Comparison of ENCODE assay signal across 25 cellular contexts in the genomic region with DNA sequence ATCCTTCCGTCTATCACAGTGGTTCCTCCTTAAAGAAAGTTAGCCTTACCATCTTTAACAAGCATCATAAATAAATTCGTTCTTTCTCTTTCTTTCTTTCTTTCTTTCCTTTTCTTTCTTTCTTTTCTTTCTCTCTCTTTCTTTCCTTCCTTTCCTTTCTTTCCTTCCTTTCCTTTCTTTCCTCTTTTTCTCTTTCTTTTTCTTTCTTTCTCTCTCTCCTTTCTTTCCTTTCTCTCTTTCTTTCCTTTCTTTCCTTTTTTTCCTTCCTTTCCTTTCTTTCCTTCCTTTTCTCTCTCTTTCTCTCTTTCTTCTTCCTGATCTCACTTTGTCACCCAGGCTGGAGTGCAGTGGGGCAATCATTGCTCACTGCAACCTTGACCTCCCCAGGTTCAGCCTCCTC.
"Had no signal": no experiment of that assay in that cellular context is flagged by ENCODE, and none has a peak within 500 bp of the region (broad histone marks: within the 10 kb centered on the region; RNA-seq: fewer than 3 reads in every experiment).

No MANE protein-coding gene starts in this region.

- ATAC-seq: heart left ventricle; left colon; left lung; naive thymus-derived CD8-positive, alpha-beta T cell; right cardiac atrium; sciatic nerve; stimulated activated effector memory CD8-positive, alpha-beta T cell treated with anti-CD3 and anti-CD28 coated beads, Interleukin-12 subunit alpha, Interleukin-12 subunit beta, amount 100 ng/mL, for 72 hours; upper lobe of right lung had no signal

- H3K9me3 ChIP-seq: heart left ventricle, left lung, lower lobe of right lung, thoracic aorta, tibial artery, upper lobe of right lung had no signal

- H3K79me2 ChIP-seq: parathyroid adenoma had no signal

- H3K27me3 ChIP-seq: heart left ventricle, upper lobe of right lung had no signal

- H3K9ac ChIP-seq: parathyroid adenoma had no signal

- H3K4me1 ChIP-seq: left lung, parathyroid adenoma had no signal

- H3K27ac ChIP-seq: lower lobe of right lung, parathyroid adenoma, skin epidermis, upper lobe of right lung had no signal

- FAIRE-seq: islet of Langerhans, kidney, urothelium cell line had no signal

- H3K36me3 ChIP-seq: heart left ventricle, left lung, lower lobe of right lung, thoracic aorta, tibial artery, upper lobe of right lung had no signal

- H3K4me3 ChIP-seq: heart left ventricle, left lung, lower lobe of right lung, skin epidermis, thoracic aorta, tibial artery, upper lobe of right lung had no signal

- H2AFZ ChIP-seq: parathyroid adenoma had no signal

- DNase-seq: heart left ventricle; hypothalamus; immature natural killer cell; kidney; left colon; left lung; lower lobe of right lung; mammary epithelial cell; mesenchymal stem cell; naive thymus-derived CD8-positive, alpha-beta T cell; occipital lobe; retina; right cardiac atrium; stimulated activated CD4-positive, alpha-beta T cell treated with anti-CD3 and anti-CD28 coated beads, Interleukin-4, amount 100 ng/mL, for 24 hours; stimulated activated naive CD4-positive, alpha-beta T cell; tibial artery; trophoblast cell; upper lobe of right lung had no signal
